In the genomic region with DNA sequence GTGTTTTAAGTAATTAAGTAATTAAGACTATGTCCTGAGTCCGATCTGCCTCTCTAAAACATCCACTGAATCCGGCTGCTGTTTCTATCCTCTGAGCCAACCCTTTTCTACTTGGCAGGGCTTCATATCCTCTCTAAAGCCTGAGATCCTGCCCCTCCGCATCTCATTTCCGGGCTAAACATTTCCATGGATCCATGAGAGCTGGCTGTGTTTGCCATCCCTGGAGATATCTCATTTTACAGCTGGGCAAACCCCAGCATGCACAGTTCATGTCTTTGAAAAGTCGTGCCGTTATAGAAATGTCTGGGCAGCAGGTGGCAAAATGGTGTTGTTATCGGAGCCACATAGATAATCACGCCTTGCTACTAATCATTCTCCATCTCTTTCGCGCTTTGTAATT, we compare ENCODE assay signal across 11 cellular contexts.
DNase-seq lines count a peak whose midpoint lies in the region; ATAC-seq and TF ChIP-seq lines count a peak whose summit lies in the region.
"Had no signal": no experiment of that assay in that cellular context is flagged by ENCODE, and none has a peak within 500 bp of the region (broad histone marks: within the 10 kb centered on the region; RNA-seq: fewer than 3 reads in every experiment).

No MANE protein-coding gene starts in this region.

- H3K36me3 ChIP-seq in neural cell (ENCODE audit: insufficient read depth, low read length) = no peaks in the 10 kb centered on the region

- ATAC-seq in GM18502 (IDR thresholded peaks at IDR 0.05; ENCODE audit: poor library complexity, unreplicated experiment) = no peak
- ATAC-seq: natural killer cell treated with Interleukin-12 subunit alpha and Interleukin-12 subunit beta and Interleukin-15 and Interleukin-18, amount 100 ng/mL, for 72 hours had no signal

- H3K9me2 ChIP-seq in neural cell (ENCODE audit: insufficient read depth, low read length) = no peaks in the 10 kb centered on the region

- no peaks in the 10 kb centered on the region for H3K79me2 ChIP-seq in neural cell (replicated peaks; ENCODE audit: insufficient read depth, low read length)

- no peaks in the 10 kb centered on the region for H3F3A ChIP-seq in neural cell (ENCODE audit: insufficient read depth, low read length, poor library complexity, severe bottlenecking)

- H3K9ac ChIP-seq in neural cell (ENCODE audit: low read length) = no peak overlapping the region

- H3K4me2 ChIP-seq in neural cell (ENCODE audit: low read length) = no peak overlapping the region

- H3K4me3 ChIP-seq in neural cell (ENCODE audit: low read length) = no peak overlapping the region

- no peaks in the 10 kb centered on the region for H3K27me3 ChIP-seq in neural cell (ENCODE audit: insufficient read depth, low read depth, low read length)

- peak; percentile 93 for DNase-seq in DMS153 (lab: John Stamatoyannopoulos, UW)
- DNase-seq in NCI-H1930 (lab: John Stamatoyannopoulos, UW) = peak; percentile 19 to 43
- DNase-seq in NCI-H526 (lab: John Stamatoyannopoulos, UW) = peak; percentile 22 to 46
- no peak for DNase-seq in kidney tubule cell (ENCODE audit: low spot score)
- DNase-seq in C1 segment of cervical spinal cord (lab: John Stamatoyannopoulos, UW) = no peak
- DNase-seq: activated CD4-positive, alpha-beta T cell treated with anti-CD3 and anti-CD28 coated beads for 48 hours; activated naive CD4-positive, alpha-beta T cell treated with anti-CD3 and anti-CD28 coated beads, Interleukin-2, amount 50 U/mL, for 16 hours; T1000 had no signal

- H4K20me1 ChIP-seq in neural cell (ENCODE audit: insufficient read depth) = no peaks in the 10 kb centered on the region

- H3K27ac ChIP-seq in neural cell (ENCODE audit: low read length) = no peak overlapping the region

- H3K9me3 ChIP-seq in neural cell (ENCODE audit: low read length) = no peaks in the 10 kb centered on the region

- TF ChIP-seq EP300 in neural cell (conservative IDR thresholded peaks at IDR 0.05; ENCODE audit: poor library complexity, severe bottlenecking) = no peak

- peak; percentile 10 for TF ChIP-seq RAD21 in neural cell (conservative IDR thresholded peaks at IDR 0.05)

- no peak for TF ChIP-seq CTCF in neural cell (IDR thresholded peaks at IDR 0.05; ENCODE audit: poor library complexity, severe bottlenecking)

- no peak overlapping the region for H2AFZ ChIP-seq in neural cell (ENCODE audit: low read depth, low read length)

TF ChIP-seq in neural cell, 6 proteins besides CTCF, POLR2A, EP300 and RAD21:
- TF ChIP-seq POLR2AphosphoS5 (IDR thresholded peaks at IDR 0.05) (peak; percentile 40), TAF1 (IDR thresholded peaks at IDR 0.05; ENCODE audit: low read depth) (no peak), EZH2 (IDR thresholded peaks at IDR 0.05; ENCODE audit: borderline replicate concordance, insufficient read depth, low read length, poor library complexity, severe bottlenecking) (no peak), MXI1 (conservative IDR thresholded peaks at IDR 0.05; ENCODE audit: poor library complexity, severe bottlenecking) (no peak), SMC3 (conservative IDR thresholded peaks at IDR 0.05; ENCODE audit: poor library complexity) (no peak)
- TF ChIP-seq, protein P1, sequence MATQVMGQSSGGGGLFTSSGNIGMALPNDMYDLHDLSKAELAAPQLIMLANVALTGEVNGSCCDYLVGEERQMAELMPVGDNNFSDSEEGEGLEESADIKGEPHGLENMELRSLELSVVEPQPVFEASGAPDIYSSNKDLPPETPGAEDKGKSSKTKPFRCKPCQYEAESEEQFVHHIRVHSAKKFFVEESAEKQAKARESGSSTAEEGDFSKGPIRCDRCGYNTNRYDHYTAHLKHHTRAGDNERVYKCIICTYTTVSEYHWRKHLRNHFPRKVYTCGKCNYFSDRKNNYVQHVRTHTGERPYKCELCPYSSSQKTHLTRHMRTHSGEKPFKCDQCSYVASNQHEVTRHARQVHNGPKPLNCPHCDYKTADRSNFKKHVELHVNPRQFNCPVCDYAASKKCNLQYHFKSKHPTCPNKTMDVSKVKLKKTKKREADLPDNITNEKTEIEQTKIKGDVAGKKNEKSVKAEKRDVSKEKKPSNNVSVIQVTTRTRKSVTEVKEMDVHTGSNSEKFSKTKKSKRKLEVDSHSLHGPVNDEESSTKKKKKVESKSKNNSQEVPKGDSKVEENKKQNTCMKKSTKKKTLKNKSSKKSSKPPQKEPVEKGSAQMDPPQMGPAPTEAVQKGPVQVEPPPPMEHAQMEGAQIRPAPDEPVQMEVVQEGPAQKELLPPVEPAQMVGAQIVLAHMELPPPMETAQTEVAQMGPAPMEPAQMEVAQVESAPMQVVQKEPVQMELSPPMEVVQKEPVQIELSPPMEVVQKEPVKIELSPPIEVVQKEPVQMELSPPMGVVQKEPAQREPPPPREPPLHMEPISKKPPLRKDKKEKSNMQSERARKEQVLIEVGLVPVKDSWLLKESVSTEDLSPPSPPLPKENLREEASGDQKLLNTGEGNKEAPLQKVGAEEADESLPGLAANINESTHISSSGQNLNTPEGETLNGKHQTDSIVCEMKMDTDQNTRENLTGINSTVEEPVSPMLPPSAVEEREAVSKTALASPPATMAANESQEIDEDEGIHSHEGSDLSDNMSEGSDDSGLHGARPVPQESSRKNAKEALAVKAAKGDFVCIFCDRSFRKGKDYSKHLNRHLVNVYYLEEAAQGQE (IDR thresholded peaks at IDR 0.05; ENCODE audit: borderline replicate concordance) = no peak

Comparison
In these comparisons a context has a peak if more than half of its experiments do, and no peak if none do; other contexts are left out.
1. DNase-seq: peak in DMS153 (single experiment), NCI-H1930 (2 of 2) and NCI-H526 (2 of 2); none in kidney tubule cell (single experiment) and C1 segment of cervical spinal cord (0 of 14).